Comparison of ENCODE assay signal across 9 cellular contexts in genomic region chr10:986137-986825, GRCh38. TPM values are rescaled to one million over a fixed set of nuclear protein-coding genes. Genes with fewer than 3 reads are reported as not detected.
DNase-seq lines count a peak whose midpoint lies in the region; ATAC-seq and TF ChIP-seq lines count a peak whose summit lies in the region.
"Had no signal": no experiment of that assay in that cellular context is flagged by ENCODE, and none has a peak within 500 bp of the region (broad histone marks: within the 10 kb centered on the region; RNA-seq: fewer than 3 reads in every experiment).

No MANE protein-coding gene starts in this region.

- intact Hi-C loops in naive thymus-derived CD4-positive, alpha-beta T cell (cut with micrococcal nuclease): loop anchor here (5.0 kb wide), 3 partner anchors 126 to 849 kb away; partner anchors contain the start of gene ZMYND11 (in 1 of the 2)

- ATAC-seq in DND-41 (ENCODE audit: insufficient read depth, low read depth) (no peak), GM21381 (IDR thresholded peaks at IDR 0.05; ENCODE audit: unreplicated experiment) (no peak), HG03520 (IDR thresholded peaks at IDR 0.05; ENCODE audit: unreplicated experiment) (no peak), GM18858 (IDR thresholded peaks at IDR 0.05; ENCODE audit: unreplicated experiment) (no peak)
- no peak for ATAC-seq in naive thymus-derived CD4-positive, alpha-beta T cell

- 0 out of 2 replicates have a peak overlapping the region, but pooled peaks have one; percentile 93 for H3K4me2 ChIP-seq in DND-41 (ENCODE audit: insufficient read depth, low read length)

- TF ChIP-seq CTCF in DND-41 (IDR thresholded peaks at IDR 0.05; ENCODE audit: borderline replicate concordance, extremely low read depth, low read length, poor library complexity, severe bottlenecking): no peak

- peaks cover 50% of the 10 kb centered on the region for H3K79me2 ChIP-seq in DND-41 (ENCODE audit: insufficient read depth, low read length)

- POLR2A ChIA-PET in naive thymus-derived CD4-positive, alpha-beta T cell (lab: Charles Lee): interaction anchor here (0.6 to 3.5 kb wide), 5 partner anchors 18 to 63 kb away, joined by 3 to 27 read pairs (median 3); partner anchors contain the start of genes IDI1 and LARP4B

- CTCF ChIA-PET in naive thymus-derived CD4-positive, alpha-beta T cell (lab: Charles Lee): interaction anchor here (1.3 kb wide), 1 partner anchor 66 kb away, joined by 3 read pairs; no protein-coding TSS in a partner anchor

- H3K27me3 Mint-ChIP-seq in naive thymus-derived CD4-positive, alpha-beta T cell: no peaks in the 10 kb centered on the region

- DNase-seq in DND-41 (no peak), NCI-H1436 treated with DMSO at 0.1 percent for 48 hours (lab: John Stamatoyannopoulos, UW) (peak; percentile 23), amniotic epithelial cell (ENCODE audit: low read depth) (peak; percentile 87), COR-L47 (lab: John Stamatoyannopoulos, UW) (no peak)
- DNase-seq in naive thymus-derived CD4-positive, alpha-beta T cell: no peak
- DNase-seq: activated CD4-positive, alpha-beta T cell treated with anti-CD3 and anti-CD28 coated beads for 4 hours had no signal

- H3K4me3 Mint-ChIP-seq in naive thymus-derived CD4-positive, alpha-beta T cell: peak overlapping the region in 8 of 10 donors; percentile 33 to 98 (median 96)

- H3K27ac ChIP-seq in DND-41 (ENCODE audit: low read length): no peak overlapping the region
- no peak overlapping the region for H3K27ac ChIP-seq in naive thymus-derived CD4-positive, alpha-beta T cell (ENCODE audit: low read depth, low read length)

- H3K36me3 Mint-ChIP-seq in naive thymus-derived CD4-positive, alpha-beta T cell: peaks cover 0 to 7% (median under 1%) of the 10 kb centered on the region in 5 donors

- H3K27ac Mint-ChIP-seq in naive thymus-derived CD4-positive, alpha-beta T cell: peak overlapping the region in 5 of 9 donors; percentile 49 to 97 (median 91)

- H3K4me1 ChIP-seq in DND-41 (ENCODE audit: insufficient read depth, low read length): peaks cover 32% of the 10 kb centered on the region
- H3K4me1 ChIP-seq in naive thymus-derived CD4-positive, alpha-beta T cell (ENCODE audit: control insufficient read depth in 2 of 2, insufficient read depth in 2 of 2, low read length in 2 of 2): peaks cover 18 to 19% of the 10 kb centered on the region in 2 donors

- H3K36me3 ChIP-seq in DND-41 (ENCODE audit: insufficient read depth, low read length): peaks cover 18% of the 10 kb centered on the region
- peaks cover 0 to 15% (median 0%) of the 10 kb centered on the region in 3 experiments for H3K36me3 ChIP-seq in naive thymus-derived CD4-positive, alpha-beta T cell (ENCODE audit: control insufficient read depth in 2 of 3, insufficient read depth in 3 of 3, low read length in 3 of 3)

- peaks cover 4% of the 10 kb centered on the region for H3K9me3 ChIP-seq in DND-41 (ENCODE audit: insufficient read depth, low read length, severe bottlenecking)
- no peaks in the 10 kb centered on the region for H3K9me3 ChIP-seq in naive thymus-derived CD4-positive, alpha-beta T cell (ENCODE audit: control insufficient read depth in 2 of 3, low read length in 3 of 3)

- peaks cover 21 to 43% (median 36%) of the 10 kb centered on the region in 7 donors for H3K4me1 Mint-ChIP-seq in naive thymus-derived CD4-positive, alpha-beta T cell

- no peaks in the 10 kb centered on the region for H3K27me3 ChIP-seq in DND-41 (ENCODE audit: insufficient read depth, low read length, poor library complexity)
- no peaks in the 10 kb centered on the region for H3K27me3 ChIP-seq in naive thymus-derived CD4-positive, alpha-beta T cell (ENCODE audit: control insufficient read depth in 2 of 2, insufficient read depth in 2 of 2, low read length in 2 of 2)

- peaks cover 22% of the 10 kb centered on the region for H4K20me1 ChIP-seq in DND-41 (ENCODE audit: insufficient read depth, low read length)

- H3K9me3 Mint-ChIP-seq in naive thymus-derived CD4-positive, alpha-beta T cell: peaks cover 0 to 1% (median under 1%) of the 10 kb centered on the region in 11 donors

- H3K9ac ChIP-seq in DND-41 (ENCODE audit: low read depth, low read length): no peak overlapping the region

- H3K4me3 ChIP-seq in DND-41 (ENCODE audit: low read depth in 1 of 2, low read length in 2 of 2): no peak overlapping the region
- no peak overlapping the region for H3K4me3 ChIP-seq in naive thymus-derived CD4-positive, alpha-beta T cell (ENCODE audit: low read length)

- no peak overlapping the region for H2AFZ ChIP-seq in DND-41 (ENCODE audit: low read depth, low read length)

RNA-seq across cellular contexts. Expression of gene GTPBP4, which starts 2.0 kb away (rescaled TPM):
- 10 to 100 TPM; 39.0 to 81.8 (median 45.2) TPM for total RNA-seq in naive thymus-derived CD4-positive, alpha-beta T cell
- polyA plus RNA-seq in naive thymus-derived CD4-positive, alpha-beta T cell: 10 to 100 TPM; 17.4 to 23.4 TPM

RNA-seq across cellular contexts. Expression of gene IDI2, which starts 39.4 kb away (rescaled TPM):
- total RNA-seq in naive thymus-derived CD4-positive, alpha-beta T cell: not detected
- polyA plus RNA-seq in naive thymus-derived CD4-positive, alpha-beta T cell: not detected

RNA-seq across cellular contexts. Expression of gene LARP4B, which starts 54.8 kb away (rescaled TPM):
- 100 to 1,000 TPM in 2 of 5 experiments, 10 to 100 TPM in 3; 65.2 to 114 (median 96.9) TPM for total RNA-seq in naive thymus-derived CD4-positive, alpha-beta T cell
- polyA plus RNA-seq in naive thymus-derived CD4-positive, alpha-beta T cell: 10 to 100 TPM; 31.9 to 39.8 TPM

Comparison
In these comparisons a context has a peak if more than half of its experiments do, and no peak if none do; other contexts are left out.
1. DNase-seq: peak in NCI-H1436 treated with DMSO at 0.1 percent for 48 hours (single experiment) and amniotic epithelial cell (single experiment); none in DND-41 (single experiment), naive thymus-derived CD4-positive, alpha-beta T cell (0 of 9) and COR-L47 (single experiment).